12 cellular contexts compared by ENCODE assay signal in the genomic region with DNA sequence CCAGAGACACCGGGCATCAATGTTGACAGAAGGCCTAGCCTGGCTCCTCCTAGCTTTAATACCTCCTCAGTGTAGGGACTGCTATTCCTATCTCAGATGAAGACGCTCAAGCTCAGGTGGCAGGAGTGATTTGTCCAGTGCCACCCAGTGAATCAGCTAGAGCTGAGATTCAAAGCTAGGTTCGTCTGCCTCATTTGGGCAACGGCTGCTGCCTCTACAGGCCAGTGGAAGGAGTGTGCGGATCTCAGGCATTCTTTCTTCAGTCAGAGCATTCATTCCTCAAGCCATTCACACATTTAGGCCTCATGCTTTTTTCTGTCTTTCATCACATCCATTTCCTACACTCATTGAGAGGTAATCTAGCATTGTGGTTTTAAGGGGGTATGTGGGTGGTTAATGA. TPM values are rescaled to one million over a fixed set of nuclear protein-coding genes. Genes with fewer than 3 reads are reported as not detected.
DNase-seq lines count a peak whose midpoint lies in the region; ATAC-seq and TF ChIP-seq lines count a peak whose summit lies in the region.
"Had no signal": no experiment of that assay in that cellular context is flagged by ENCODE, and none has a peak within 500 bp of the region (broad histone marks: within the 10 kb centered on the region; RNA-seq: fewer than 3 reads in every experiment).

No MANE protein-coding gene starts in this region.

- no peaks in the 10 kb centered on the region for H3K27me3 Mint-ChIP-seq in activated CD8-positive, alpha-beta T cell treated with anti-CD3 and anti-CD28 coated beads, Interleukin-2, amount 10 ng/mL, durations not matched to agents 7 days and 5 days (ENCODE audit: low read depth)

- H3K27me3 ChIP-seq in GM23248 (replicated peaks; ENCODE audit: insufficient read depth) = no peaks in the 10 kb centered on the region
- no peaks in the 10 kb centered on the region for H3K27me3 ChIP-seq in ovary
- no peaks in the 10 kb centered on the region for H3K27me3 ChIP-seq in vagina

- peaks cover 11% of the 10 kb centered on the region for H3K79me2 ChIP-seq in GM23248 (ENCODE audit: insufficient read depth)

- no peaks in the 10 kb centered on the region for H3F3A ChIP-seq in GM23248 (ENCODE audit: insufficient read depth)

- peaks cover 14% of the 10 kb centered on the region for H3K36me3 Mint-ChIP-seq in activated CD8-positive, alpha-beta T cell treated with anti-CD3 and anti-CD28 coated beads, Interleukin-2, amount 10 ng/mL, durations not matched to agents 7 days and 5 days (ENCODE audit: low read depth)

- POLR2A ChIA-PET in activated CD8-positive, alpha-beta T cell treated with anti-CD3 and anti-CD28 coated beads, Interleukin-2, amount 10 ng/mL, durations not matched to agents 7 days and 5 days (lab: Charles Lee) = no interaction called here

- H3K36me3 ChIP-seq in GM23248 (ENCODE audit: low read depth) = no peaks in the 10 kb centered on the region
- no peaks in the 10 kb centered on the region for H3K36me3 ChIP-seq in ovary
- H3K36me3 ChIP-seq in vagina = no peaks in the 10 kb centered on the region

- no peak overlapping the region for H3K4me3 Mint-ChIP-seq in activated CD8-positive, alpha-beta T cell treated with anti-CD3 and anti-CD28 coated beads, Interleukin-2, amount 10 ng/mL, durations not matched to agents 7 days and 5 days
- H3K4me3 Mint-ChIP-seq: immature natural killer cell; T-helper 2 cell treated with Interferon-gamma antibody and Interleukin-4, amounts not matched to agents 5 μg/mL and 100 μg/mL, for 36 hours had no signal

- H3K9me3 ChIP-seq in GM23248 (ENCODE audit: low read depth) = no peaks in the 10 kb centered on the region
- H3K9me3 ChIP-seq in ovary = no peaks in the 10 kb centered on the region
- H3K9me3 ChIP-seq in vagina = no peaks in the 10 kb centered on the region
- H3K9me3 ChIP-seq: psoas muscle had no signal

- WGBS in GM23248 (ENCODE audit: low coverage in 1 of 2, low lambda C conversion rate in 2 of 2, missing lambda C conversion rate in 2 of 2), 2 experiments = 91 to 96% methylated on average over 4 to 5 of the region's 5 CpGs
- WGBS in ovary, 3 donors = 64 to 72% (median 68%) methylated on average over 5 of the region's 5 CpGs

- H3K4me2 ChIP-seq in GM23248 (ENCODE audit: unreplicated experiment) = no peak overlapping the region

- ATAC-seq in activated CD8-positive, alpha-beta T cell treated with anti-CD3 and anti-CD28 coated beads, Interleukin-2, amount 10 ng/mL, durations not matched to agents 7 days and 5 days = no peak
- ATAC-seq in HG02571 (IDR thresholded peaks at IDR 0.05; ENCODE audit: unreplicated experiment) = no peak
- ATAC-seq: psoas muscle had no signal

- CTCF ChIA-PET in activated CD8-positive, alpha-beta T cell treated with anti-CD3 and anti-CD28 coated beads, Interleukin-2, amount 10 ng/mL, durations not matched to agents 7 days and 5 days (lab: Charles Lee) = interaction anchor here (0.8 kb wide), 1 partner anchor 64 kb away, joined by 3 read pairs; no protein-coding TSS in a partner anchor

- no peak for TF ChIP-seq EP300 in ovary (IDR thresholded peaks at IDR 0.05)

- TF ChIP-seq CTCF in ovary (IDR thresholded peaks at IDR 0.05) (no peak), vagina (IDR thresholded peaks at IDR 0.05) (no peak)

- no peaks in the 10 kb centered on the region for H4K20me1 ChIP-seq in GM23248 (ENCODE audit: insufficient read depth)

- no peak for TF ChIP-seq POLR2A in ovary (IDR thresholded peaks at IDR 0.05)
- TF ChIP-seq POLR2A in vagina (IDR thresholded peaks at IDR 0.05) = no peak

- H3K9me2 ChIP-seq in GM23248 (ENCODE audit: insufficient read depth) = no peaks in the 10 kb centered on the region

- no peaks in the 10 kb centered on the region for H3K9me3 Mint-ChIP-seq in activated CD8-positive, alpha-beta T cell treated with anti-CD3 and anti-CD28 coated beads, Interleukin-2, amount 10 ng/mL, durations not matched to agents 7 days and 5 days (ENCODE audit: insufficient read depth)
- H3K9me3 Mint-ChIP-seq: immature natural killer cell; T-helper 2 cell treated with Interferon-gamma antibody and Interleukin-4, amounts not matched to agents 5 μg/mL and 100 μg/mL, for 36 hours had no signal

- intact Hi-C loops in ovary (cut with DNase I) (no loop called here), vagina (cut with DNase I) (no loop called here)

- H3K4me1 ChIP-seq in GM23248 (ENCODE audit: insufficient read depth) (no peaks in the 10 kb centered on the region), ovary (ENCODE audit: insufficient read depth) (no peaks in the 10 kb centered on the region), vagina (no peaks in the 10 kb centered on the region)
- H3K4me1 ChIP-seq: psoas muscle had no signal

- H3K27ac Mint-ChIP-seq in activated CD8-positive, alpha-beta T cell treated with anti-CD3 and anti-CD28 coated beads, Interleukin-2, amount 10 ng/mL, durations not matched to agents 7 days and 5 days = no peak overlapping the region
- H3K27ac Mint-ChIP-seq: T-helper 2 cell treated with Interferon-gamma antibody and Interleukin-4, amounts not matched to agents 5 μg/mL and 100 μg/mL, for 36 hours had no signal

- no peak overlapping the region for H3K27ac ChIP-seq in GM23248
- H3K27ac ChIP-seq in ovary = no peak overlapping the region
- H3K27ac ChIP-seq in vagina = no peak overlapping the region
- H3K27ac ChIP-seq: psoas muscle had no signal

- H3K4me1 Mint-ChIP-seq in activated CD8-positive, alpha-beta T cell treated with anti-CD3 and anti-CD28 coated beads, Interleukin-2, amount 10 ng/mL, durations not matched to agents 7 days and 5 days (ENCODE audit: low read depth) = peaks cover 5% of the 10 kb centered on the region

- no peak overlapping the region for H3K9ac ChIP-seq in GM23248

- no peak overlapping the region for H2AFZ ChIP-seq in GM23248

- in situ Hi-C loops in ACHN (cut with HindIII; ENCODE audit: low pct_ligation_motif_present, low pct_unique_long_range_greater_than_20kb, low sequenced_read_pairs) = no loop called here
- in situ Hi-C loops in GM23248 (cut with MboI) = loop anchor here (25.0 kb wide), 1 partner anchor 410 kb away; a partner anchor contains a TSS
- in situ Hi-C loops in SK-MEL-5 (cut with HindIII; ENCODE audit: low pct_unique_long_range_greater_than_20kb, low sequenced_read_pairs) = no loop called here

- DNase-seq in ACHN (peak; percentile 1), GM23248 (peak; percentile 27), SK-MEL-5 (ENCODE audit: low read depth, low spot score) (peak; percentile 48), hepatic stellate cell (ENCODE audit: low spot score) (peak; percentile 14), ovary (no peak), vagina (ENCODE audit: extremely low spot score in 2 of 2) (no peak)
- DNase-seq in activated CD8-positive, alpha-beta T cell treated with anti-CD3 and anti-CD28 coated beads, Interleukin-2, amount 10 ng/mL, durations not matched to agents 7 days and 5 days = no peak
- DNase-seq: immature natural killer cell, NCI-H226, psoas muscle had no signal

- H3K4me3 ChIP-seq in GM23248 = no peak overlapping the region
- H3K4me3 ChIP-seq in ovary = no peak overlapping the region
- H3K4me3 ChIP-seq in vagina = no peak overlapping the region
- H3K4me3 ChIP-seq: psoas muscle had no signal

RNA-seq across cellular contexts. Expression of a gene that starts 7.3 kb away (rescaled TPM):
- 19.6 and 22.1 TPM in 2 replicates for total RNA-seq in GM23248 (2014; rRNA removed; shearing (Covaris generic))
- polyA plus RNA-seq in GM23248 (2016; fragmentation: Nextera tagmentation; extraction: Ambion mirVana) (42.4 TPM in 2 replicates), ovary (10 to 100 TPM; 39.9 to 70.8 TPM)
- total RNA-seq in SK-MEL-5 (2014; rRNA removed; shearing (Covaris generic)) = 23.4 and 23.7 TPM in 2 replicates
- 36.6 and 42.8 TPM in 2 replicates for polyA plus RNA-seq in SK-MEL-5 (2015; cell fraction: cytosol; rRNA removed)
- 7.3 and 19.5 TPM in 2 replicates for polyA plus RNA-seq in SK-MEL-5 (2015; cell fraction: nucleus; rRNA removed)
- 10 to 100 TPM; 31.4 to 31.5 TPM for total RNA-seq in activated CD8-positive, alpha-beta T cell treated with anti-CD3 and anti-CD28 coated beads, Interleukin-2, amount 10 ng/mL, durations not matched to agents 7 days and 5 days
- total RNA-seq in ovary (10 to 100 TPM; 15.7 to 41.3 (median 37.4) TPM), vagina (14.7 TPM)

RNA-seq across cellular contexts. Expression of a gene that starts 48.6 kb away (rescaled TPM):
- 8.6 and 9.1 TPM in 2 replicates for total RNA-seq in GM23248 (2014; rRNA removed; shearing (Covaris generic))
- polyA plus RNA-seq in GM23248 (2016; fragmentation: Nextera tagmentation; extraction: Ambion mirVana) (5.4 and 6.0 TPM in 2 replicates), ovary (1 to 10 TPM; 5.3 to 6.3 TPM)
- total RNA-seq in SK-MEL-5 (2014; rRNA removed; shearing (Covaris generic)) = 6.3 and 7.7 TPM in 2 replicates
- polyA plus RNA-seq in SK-MEL-5 (2015; cell fraction: cytosol; rRNA removed) = 32.7 and 35.4 TPM in 2 replicates
- 14.7 and 16.3 TPM in 2 replicates for polyA plus RNA-seq in SK-MEL-5 (2015; cell fraction: nucleus; rRNA removed)
- total RNA-seq in activated CD8-positive, alpha-beta T cell treated with anti-CD3 and anti-CD28 coated beads, Interleukin-2, amount 10 ng/mL, durations not matched to agents 7 days and 5 days = not detected
- total RNA-seq in ovary (10 to 100 TPM in 5 of 7 donors, 1 to 10 TPM in 2; 4.3 to 14.7 (median 13.0) TPM), vagina (8.1 TPM)

Comparison
In these comparisons a context has a peak if more than half of its experiments do, and no peak if none do; other contexts are left out.
1. DNase-seq: peak in ACHN (single experiment), GM23248 (single experiment), SK-MEL-5 (single experiment) and hepatic stellate cell (single experiment); none in activated CD8-positive, alpha-beta T cell treated with anti-CD3 and anti-CD28 coated beads, Interleukin-2, amount 10 ng/mL, durations not matched to agents 7 days and 5 days (single experiment), ovary (0 of 5) and vagina (0 of 2).